1 cellular context compared by ENCODE assay signal in the genomic region with DNA sequence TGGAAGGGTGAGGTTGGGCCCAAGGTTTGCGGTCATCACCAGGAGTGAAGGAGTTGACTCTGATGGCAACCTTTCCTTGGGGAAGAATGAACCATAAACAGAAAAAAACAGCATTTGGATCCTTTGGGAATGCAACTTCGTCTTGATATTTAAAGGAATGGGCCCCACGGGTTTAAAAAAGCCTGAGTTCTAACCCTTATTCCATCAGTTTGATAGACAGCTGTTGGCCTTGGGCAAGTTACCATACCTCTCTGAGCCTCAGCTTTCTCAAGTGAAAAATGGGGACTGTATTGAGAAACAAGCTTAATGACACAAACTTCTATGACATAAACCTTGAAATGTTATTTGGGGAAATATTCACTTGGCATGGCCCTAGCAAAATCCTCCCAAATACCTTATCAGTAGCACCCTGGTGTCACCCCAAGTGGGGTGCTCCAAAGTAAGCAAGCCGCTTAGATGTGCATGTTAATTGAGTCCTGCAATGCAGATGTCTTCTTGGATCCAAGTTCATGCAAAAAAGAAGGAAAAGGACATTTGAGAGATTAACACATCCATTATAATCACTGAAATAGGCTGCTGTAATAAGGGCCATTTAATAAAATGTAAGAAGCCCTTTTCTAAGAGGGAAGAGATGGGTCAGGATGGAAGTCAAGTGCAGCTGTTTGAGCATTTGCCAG.
A peak's percentile ranks its signal among the peaks of the same experiment; 100 is the strongest.
TF ChIP-seq lines count a peak whose summit lies in the region.

No MANE protein-coding gene starts in this region.

TF ChIP-seq in K562, 482 proteins besides CTCF, POLR2A, EP300 and RAD21 (continued from another document):
- TF ChIP-seq, protein P1, sequence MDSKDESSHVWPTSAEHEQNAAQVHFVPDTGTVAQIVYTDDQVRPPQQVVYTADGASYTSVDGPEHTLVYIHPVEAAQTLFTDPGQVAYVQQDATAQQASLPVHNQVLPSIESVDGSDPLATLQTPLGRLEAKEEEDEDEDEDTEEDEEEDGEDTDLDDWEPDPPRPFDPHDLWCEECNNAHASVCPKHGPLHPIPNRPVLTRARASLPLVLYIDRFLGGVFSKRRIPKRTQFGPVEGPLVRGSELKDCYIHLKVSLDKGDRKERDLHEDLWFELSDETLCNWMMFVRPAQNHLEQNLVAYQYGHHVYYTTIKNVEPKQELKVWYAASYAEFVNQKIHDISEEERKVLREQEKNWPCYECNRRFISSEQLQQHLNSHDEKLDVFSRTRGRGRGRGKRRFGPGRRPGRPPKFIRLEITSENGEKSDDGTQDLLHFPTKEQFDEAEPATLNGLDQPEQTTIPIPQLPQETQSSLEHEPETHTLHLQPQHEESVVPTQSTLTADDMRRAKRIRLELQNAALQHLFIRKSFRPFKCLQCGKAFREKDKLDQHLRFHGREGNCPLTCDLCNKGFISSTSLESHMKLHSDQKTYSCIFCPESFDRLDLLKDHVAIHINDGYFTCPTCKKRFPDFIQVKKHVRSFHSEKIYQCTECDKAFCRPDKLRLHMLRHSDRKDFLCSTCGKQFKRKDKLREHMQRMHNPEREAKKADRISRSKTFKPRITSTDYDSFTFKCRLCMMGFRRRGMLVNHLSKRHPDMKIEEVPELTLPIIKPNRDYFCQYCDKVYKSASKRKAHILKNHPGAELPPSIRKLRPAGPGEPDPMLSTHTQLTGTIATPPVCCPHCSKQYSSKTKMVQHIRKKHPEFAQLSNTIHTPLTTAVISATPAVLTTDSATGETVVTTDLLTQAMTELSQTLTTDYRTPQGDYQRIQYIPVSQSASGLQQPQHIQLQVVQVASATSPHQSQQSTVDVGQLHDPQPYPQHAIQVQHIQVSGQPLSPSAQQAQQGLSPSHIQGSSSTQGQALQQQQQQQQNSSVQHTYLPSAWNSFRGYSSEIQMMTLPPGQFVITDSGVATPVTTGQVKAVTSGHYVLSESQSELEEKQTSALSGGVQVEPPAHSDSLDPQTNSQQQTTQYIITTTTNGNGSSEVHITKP (IDR thresholded peaks at IDR 0.05; ENCODE audit: partially characterized antibody): peak; percentile 38
- TF ChIP-seq HNRNPL (IDR thresholded peaks at IDR 0.05; ENCODE audit: low read depth, low read length) (no peak), ZFP36 (IDR thresholded peaks at IDR 0.05; ENCODE audit: low read depth, low read length, partially characterized antibody) (peak; percentile 64), RBM25 (IDR thresholded peaks at IDR 0.05; ENCODE audit: low read depth, low read length, severe bottlenecking) (peak; percentile 47), CBFA2T2 (conservative IDR thresholded peaks at IDR 0.05) (no peak), HEY1 (CRISPR knock-in tag; IDR thresholded peaks at IDR 0.05; ENCODE audit: borderline replicate concordance) (no peak)
